Comparison of ENCODE assay signal across 23 cellular contexts in the genomic region with DNA sequence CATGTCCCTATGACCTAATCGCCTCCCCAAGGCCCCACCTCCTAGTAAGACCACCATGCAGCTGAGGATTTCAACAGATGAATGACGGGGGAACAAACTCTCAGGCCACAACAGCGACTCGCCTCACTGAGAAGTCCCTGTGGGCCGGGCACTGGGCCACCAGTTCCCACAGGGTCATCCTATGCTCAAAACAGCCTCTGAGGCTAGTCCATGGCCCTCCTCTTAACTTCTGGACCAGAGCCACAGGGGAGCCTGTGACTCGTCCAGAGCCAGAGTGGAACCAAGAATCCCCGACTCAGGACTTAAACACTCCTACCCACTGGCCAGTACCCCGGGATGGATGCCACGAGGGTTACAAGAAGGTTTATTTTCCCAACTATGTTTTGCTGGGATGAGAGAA. TPM values are rescaled to one million over a fixed set of nuclear protein-coding genes. Genes with fewer than 3 reads are reported as not detected.
DNase-seq lines count a peak whose midpoint lies in the region; ATAC-seq and TF ChIP-seq lines count a peak whose summit lies in the region.
"Had no signal": no experiment of that assay in that cellular context is flagged by ENCODE, and none has a peak within 500 bp of the region (broad histone marks: within the 10 kb centered on the region; RNA-seq: fewer than 3 reads in every experiment).

No MANE protein-coding gene starts in this region.

- no peak overlapping the region for H4K5ac ChIP-seq in mesendoderm (ENCODE audit: low read length)

- H3K4me1 Mint-ChIP-seq in chondrocyte (ENCODE audit: low read depth), result peaks cover 37% of the 10 kb centered on the region
- H3K4me1 Mint-ChIP-seq: activated naive CD8-positive, alpha-beta T cell treated with anti-CD3 and anti-CD28 coated beads for 36 hours had no signal

- no peak overlapping the region for H3K4me3 Mint-ChIP-seq in chondrocyte (ENCODE audit: unreplicated experiment)
- H3K4me3 Mint-ChIP-seq: activated naive CD8-positive, alpha-beta T cell treated with anti-CD3 and anti-CD28 coated beads for 36 hours; naive B cell had no signal

- no peak overlapping the region for H2BK15ac ChIP-seq in mesendoderm (replicated peaks; ENCODE audit: low read depth)

- H3K9ac ChIP-seq in HUES64 (ENCODE audit: low read depth, low read length), result no peak overlapping the region
- no peak overlapping the region for H3K9ac ChIP-seq in mesendoderm (ENCODE audit: low read length)

- H2AFZ ChIP-seq in ACC112 (ENCODE audit: low read length, unreplicated experiment), result no peak overlapping the region

- H3K4ac ChIP-seq in mesendoderm (ENCODE audit: low read depth, low read length), result no peak overlapping the region

- no peak overlapping the region for H2AK5ac ChIP-seq in mesendoderm (ENCODE audit: low read length)

- H4K8ac ChIP-seq in mesendoderm (ENCODE audit: low read depth, low read length), result no peak overlapping the region

- peak overlapping the region; percentile 53 for H3K27ac ChIP-seq in ACC112 (ENCODE audit: low read depth, low read length)
- peak overlapping the region; percentile 50; the same call in 1 of the 2 replicates for H3K27ac ChIP-seq in HUES64 (ENCODE audit: low read depth, low read length)
- no peak overlapping the region for H3K27ac ChIP-seq in mesendoderm (ENCODE audit: low read depth, low read length)
- no peak overlapping the region for H3K27ac ChIP-seq in gastroesophageal sphincter
- H3K27ac ChIP-seq: body of pancreas, colonic mucosa had no signal

- no peak overlapping the region for H3K27ac Mint-ChIP-seq in chondrocyte (ENCODE audit: unreplicated experiment)
- H3K27ac Mint-ChIP-seq: activated naive CD8-positive, alpha-beta T cell treated with anti-CD3 and anti-CD28 coated beads for 36 hours; activated T-helper 2 cell treated with anti-CD3 and anti-CD28 coated beads, Interferon-gamma antibody, Interleukin-2, Interleukin-4, amounts not matched to agents 10 μg/mL and 5 μg/mL and 100 μg/mL, durations not matched to agents 14 hours and 24 hours and 36 hours; naive B cell had no signal

- H3K9me3 ChIP-seq in HUES64 (ENCODE audit: insufficient read depth, low read depth, low read length) (no peaks in the 10 kb centered on the region), gastroesophageal sphincter (no peaks in the 10 kb centered on the region)
- H3K9me3 ChIP-seq: body of pancreas, colonic mucosa, HAP-1 had no signal

- H3K27me3 ChIP-seq in ACC112 (ENCODE audit: insufficient read depth, low read length) (no peaks in the 10 kb centered on the region), HUES64 (ENCODE audit: insufficient read depth, low read length) (no peaks in the 10 kb centered on the region), mesendoderm (ENCODE audit: insufficient read depth, low read length, poor library complexity) (no peaks in the 10 kb centered on the region), gastroesophageal sphincter (no peaks in the 10 kb centered on the region)
- H3K27me3 ChIP-seq: body of pancreas, colonic mucosa had no signal

- peaks cover 48% of the 10 kb centered on the region for H3K79me2 ChIP-seq in ACC112 (ENCODE audit: control insufficient read depth, insufficient read depth, low read length, unreplicated experiment)
- peaks cover 30% of the 10 kb centered on the region for H3K79me2 ChIP-seq in mesendoderm (ENCODE audit: control insufficient read depth, insufficient read depth, low read length)

- H3K4me1 ChIP-seq in ACC112 (ENCODE audit: control insufficient read depth, insufficient read depth, low read length, unreplicated experiment) (peaks cover 57% of the 10 kb centered on the region), HUES64 (ENCODE audit: insufficient read depth, low read length) (peaks cover 46% of the 10 kb centered on the region), mesendoderm (ENCODE audit: control insufficient read depth, low read depth, low read length) (peaks cover 17% of the 10 kb centered on the region), gastroesophageal sphincter (peaks cover 0 to 28% (median 8%) of the 10 kb centered on the region in 3 donors)
- H3K4me1 ChIP-seq: colonic mucosa had no signal

- no peak for TF ChIP-seq POLR2A in gastroesophageal sphincter (IDR thresholded peaks at IDR 0.05)

- no peaks in the 10 kb centered on the region for H3K9me3 Mint-ChIP-seq in chondrocyte (ENCODE audit: low read depth)
- H3K9me3 Mint-ChIP-seq: activated naive CD8-positive, alpha-beta T cell treated with anti-CD3 and anti-CD28 coated beads for 36 hours; activated T-helper 2 cell treated with anti-CD3 and anti-CD28 coated beads, Interferon-gamma antibody, Interleukin-2, Interleukin-4, amounts not matched to agents 10 μg/mL and 5 μg/mL and 100 μg/mL, durations not matched to agents 14 hours and 24 hours and 36 hours; naive B cell had no signal

- peaks cover 8% of the 10 kb centered on the region for H3K79me1 ChIP-seq in mesendoderm (ENCODE audit: low read length)

- H3K56ac ChIP-seq in mesendoderm (ENCODE audit: low read length), result no peak overlapping the region

- ATAC-seq in GM19463 (IDR thresholded peaks at IDR 0.05; ENCODE audit: unreplicated experiment), result no peak
- no peak for ATAC-seq in gastroesophageal sphincter
- ATAC-seq in HG02610 (IDR thresholded peaks at IDR 0.05; ENCODE audit: unreplicated experiment), result no peak
- ATAC-seq in HG02938 (IDR thresholded peaks at IDR 0.05; ENCODE audit: unreplicated experiment), result no peak
- ATAC-seq: body of pancreas, HepG2 had no signal

- TF ChIP-seq CTCF in chondrocyte (IDR thresholded peaks at IDR 0.05) (no peak), gastroesophageal sphincter (IDR thresholded peaks at IDR 0.05) (no peak)

- H3K36me3 ChIP-seq in ACC112 (ENCODE audit: insufficient read depth, low read length), result peaks cover 8% of the 10 kb centered on the region; the same call in 1 of the 2 replicates
- peaks cover 27% of the 10 kb centered on the region for H3K36me3 ChIP-seq in HUES64 (ENCODE audit: insufficient read depth, low read length)
- H3K36me3 ChIP-seq in mesendoderm (ENCODE audit: control insufficient read depth, insufficient read depth, low read length), result peaks cover under 1% of the 10 kb centered on the region
- peaks cover 0 to 27% of the 10 kb centered on the region in 2 donors for H3K36me3 ChIP-seq in gastroesophageal sphincter
- H3K36me3 ChIP-seq: colonic mucosa had no signal

- no peak for TF ChIP-seq EP300 in gastroesophageal sphincter (IDR thresholded peaks at IDR 0.05)

- H2BK120ac ChIP-seq in mesendoderm (ENCODE audit: low read depth, low read length), result no peak overlapping the region

- H3K4me3 ChIP-seq in ACC112 (ENCODE audit: low read depth, low read length) (no peak overlapping the region), HUES64 (ENCODE audit: low read length) (no peak overlapping the region), mesendoderm (ENCODE audit: low read length) (no peak overlapping the region), gastroesophageal sphincter (no peak overlapping the region)
- H3K4me3 ChIP-seq: body of pancreas, colonic mucosa, HAP-1 had no signal

- DNase-seq in chondrocyte (ENCODE audit: low spot score) (peak; percentile 66), mesendoderm (no peak)
- DNase-seq: ACHN; activated CD4-positive, alpha-beta T cell treated with anti-CD3 and anti-CD28 coated beads for 4 hours; activated naive CD8-positive, alpha-beta T cell treated with anti-CD3 and anti-CD28 coated beads for 36 hours; body of pancreas; colonic mucosa; DMS 273 treated with DMSO at 0.1 percent for 48 hours; GF-D8; islet precursor cell; naive B cell; NCI-H1436 treated with DMSO at 0.1 percent for 48 hours; NCI-H2171; NCI-H526 treated with DMSO at 0.1 percent for 48 hours had no signal

- no peak overlapping the region for H3K4me2 ChIP-seq in mesendoderm (ENCODE audit: low read length)

- H3K18ac ChIP-seq in mesendoderm (ENCODE audit: low read length), result peak overlapping the region; percentile 53

- peaks cover 5% of the 10 kb centered on the region for H3K36me3 Mint-ChIP-seq in chondrocyte (ENCODE audit: low read depth)
- H3K36me3 Mint-ChIP-seq: activated naive CD8-positive, alpha-beta T cell treated with anti-CD3 and anti-CD28 coated beads for 36 hours; naive B cell had no signal

- no peak overlapping the region for H3K23ac ChIP-seq in mesendoderm (ENCODE audit: low read length)

- 95% methylated on average over 9 of the region's 9 CpGs for WGBS in HUES64
- no CpG with 5 or more reads among the region's 9 CpGs for WGBS in mesendoderm (ENCODE audit: extremely low coverage, insufficient coverage, low lambda C conversion rate)
- WGBS in gastroesophageal sphincter (ENCODE audit: low coverage in 1 of 2), 2 donors, result no CpG with 5 or more reads among the region's 9 CpGs

- no peak overlapping the region for H2BK5ac ChIP-seq in mesendoderm (ENCODE audit: low read length)

- H3K27me3 Mint-ChIP-seq in chondrocyte (ENCODE audit: low read depth), result no peaks in the 10 kb centered on the region

RNA-seq across cellular contexts. Expression of a gene that starts 12.3 kb away (rescaled TPM):
- 67.4 TPM for polyA plus RNA-seq in HUES64 (2013, experiment 1 of 2)
- polyA plus RNA-seq in HUES64 (2013, experiment 2 of 2), result 66.3 TPM
- total RNA-seq in chondrocyte (16.8 to 46.1 TPM (median 18.8 TPM) in 3 replicates), gastroesophageal sphincter (10 to 100 TPM; 28.7 to 94.1 (median 34.1) TPM)
- polyA plus RNA-seq in mesendoderm (2013, experiment 1 of 2), result 41.2 TPM
- polyA plus RNA-seq in mesendoderm (2013, experiment 2 of 2), result 42.6 TPM
- total RNA-seq: activated T-helper 2 cell treated with anti-CD3 and anti-CD28 coated beads, Interferon-gamma antibody, Interleukin-2, Interleukin-4, amounts not matched to agents 10 μg/mL and 5 μg/mL and 100 μg/mL, durations not matched to agents 14 hours and 24 hours and 36 hours had no signal

RNA-seq across cellular contexts. Expression of a gene that starts 49.0 kb away (rescaled TPM):
- 23.5 TPM for polyA plus RNA-seq in HUES64 (2013, experiment 1 of 2)
- polyA plus RNA-seq in HUES64 (2013, experiment 2 of 2), result 23.6 TPM
- 31.1 to 34.8 TPM (median 34.6 TPM) in 3 replicates for total RNA-seq in chondrocyte
- 28.2 TPM for polyA plus RNA-seq in mesendoderm (2013, experiment 1 of 2)
- polyA plus RNA-seq in mesendoderm (2013, experiment 2 of 2), result 28.4 TPM
- 10 to 100 TPM; 25.7 to 43.7 (median 35.7) TPM for total RNA-seq in gastroesophageal sphincter

Comparison
In these comparisons a context has a peak if more than half of its experiments do, and no peak if none do; other contexts are left out.
1. H3K27ac ChIP-seq: peak in ACC112 (single experiment) and HUES64 (single experiment); none in mesendoderm (single experiment) and gastroesophageal sphincter (0 of 4).